ENCODE assay signal across 16 cellular contexts in the genomic region with DNA sequence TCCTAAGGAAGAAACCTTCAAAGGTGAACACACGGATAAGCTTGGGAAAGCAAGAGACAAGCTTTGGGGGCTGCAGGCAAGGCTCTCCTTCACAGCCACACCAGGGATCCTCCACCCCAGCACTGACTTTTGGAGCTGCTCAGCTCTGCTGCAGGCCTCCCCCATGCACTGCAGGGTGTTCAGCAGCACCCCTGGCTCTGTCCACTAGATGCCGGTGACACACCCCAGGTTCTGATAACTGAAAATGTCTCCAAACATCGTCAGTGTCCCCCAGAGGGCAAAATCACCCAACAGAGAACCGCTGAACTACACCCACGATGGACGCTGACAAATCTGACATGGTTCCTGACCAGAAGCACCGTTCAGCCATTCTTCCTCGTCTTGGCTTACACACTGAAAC.
DNase-seq lines count a peak whose midpoint lies in the region; ATAC-seq, FAIRE-seq and TF ChIP-seq lines count a peak whose summit lies in the region.
"Had no signal": no experiment of that assay in that cellular context is flagged by ENCODE, and none has a peak within 500 bp of the region (broad histone marks: within the 10 kb centered on the region; RNA-seq: fewer than 3 reads in every experiment).

No MANE protein-coding gene starts in this region.

- peaks cover 78% of the 10 kb centered on the region for H3K4me1 ChIP-seq in CD4-positive, CD25-positive, alpha-beta regulatory T cell (ENCODE audit: control insufficient read depth, insufficient read depth, low read length, poor library complexity, severe bottlenecking)
- peaks cover 81% of the 10 kb centered on the region for H3K4me1 ChIP-seq in GM12878 (ENCODE audit: control insufficient read depth, insufficient read depth, low read length)

- FAIRE-seq in GM12891 (lab: Jason Lieb, UNC) (peak; percentile 69), GM12878 (lab: Jason Lieb, UNC) (no peak)

- peaks cover 23% of the 10 kb centered on the region for H3K36me3 ChIP-seq in CD4-positive, CD25-positive, alpha-beta regulatory T cell (ENCODE audit: control insufficient read depth, insufficient read depth, low read length)
- H3K36me3 ChIP-seq in GM12878 (ENCODE audit: control insufficient read depth in 2 of 2, insufficient read depth in 2 of 2, low read length in 1 of 2), result peaks cover 4 to 7% of the 10 kb centered on the region in 2 experiments; a peak in 3 of 4 replicates

- in situ Hi-C loops in GM12878 (cut with MboI), result no loop called here

- H3K9me3 ChIP-seq in CD4-positive, CD25-positive, alpha-beta regulatory T cell (ENCODE audit: control insufficient read depth in 2 of 2, low read length in 2 of 2), result no peaks in the 10 kb centered on the region
- no peaks in the 10 kb centered on the region for H3K9me3 ChIP-seq in GM12878 (replicated peaks; ENCODE audit: control insufficient read depth, insufficient read depth, low read length)

- TF ChIP-seq EP300 in GM12878 (IDR thresholded peaks at IDR 0.05; ENCODE audit: borderline replicate concordance in 1 of 2, control insufficient read depth in 1 of 2, low read depth in 2 of 2, low read length in 2 of 2), result no peak

- WGBS in GM12878 (ENCODE audit: insufficient coverage, insufficient replicate concordance, low lambda C conversion rate, missing lambda C conversion rate), result 94% methylated on average over 8 of the region's 8 CpGs

- no peak overlapping the region for H3K9ac ChIP-seq in GM12878 (ENCODE audit: control insufficient read depth, insufficient read depth, low read length)

- BruUV-seq in GM12878 (replicated peaks; lab: Mats Ljungman, UMichigan), result no TSS peak

- peaks cover 6% of the 10 kb centered on the region for H3K36me3 Mint-ChIP-seq in CD4-positive, CD25-positive, alpha-beta regulatory T cell
- H3K36me3 Mint-ChIP-seq in progenitor cell of endocrine pancreas (ENCODE audit: insufficient read depth), result no peaks in the 10 kb centered on the region

- H3K4me3 ChIP-seq in CD4-positive, CD25-positive, alpha-beta regulatory T cell (ENCODE audit: low read depth, low read length), result no peak overlapping the region
- no peak overlapping the region for H3K4me3 ChIP-seq in GM12878

- no peak overlapping the region for H3K4me2 ChIP-seq in GM12878 (ENCODE audit: control insufficient read depth, insufficient read depth)

- intact Hi-C loops in GM12878 (cut with micrococcal nuclease; ENCODE audit: unreplicated experiment), result no loop called here

- no peaks in the 10 kb centered on the region for H3K27me3 Mint-ChIP-seq in CD4-positive, CD25-positive, alpha-beta regulatory T cell
- no peaks in the 10 kb centered on the region for H3K27me3 Mint-ChIP-seq in progenitor cell of endocrine pancreas

- peaks cover 83% of the 10 kb centered on the region for H3K79me2 ChIP-seq in GM12878 (ENCODE audit: control insufficient read depth, insufficient read depth, low read length)

- no peak for ATAC-seq in CD4-positive, CD25-positive, alpha-beta regulatory T cell (ENCODE audit: low read depth in 2 of 2)
- ATAC-seq in GM12878 (peak; percentile 11; the same call in 1 of the 3 replicates), left lobe of liver (no peak)
- ATAC-seq: left cardiac atrium had no signal

- DNase-seq in CD4-positive, CD25-positive, alpha-beta regulatory T cell, result no peak
- no peak for DNase-seq in GM12891 (ENCODE audit: insufficient read length, low spot score)
- no peak for DNase-seq in GM12878 (ENCODE audit: low read depth, low spot score)
- no peak for DNase-seq in progenitor cell of endocrine pancreas (ENCODE audit: low spot score, unreplicated experiment)
- DNase-seq in GM19238 (ENCODE audit: insufficient read length, low spot score), result no peak
- no peak for DNase-seq in iPS-NIHi7 (ENCODE audit: extremely low spot score)
- no peak for DNase-seq in stimulated activated CD8-positive, alpha-beta memory T cell treated with anti-CD3 and anti-CD28 coated beads, Interleukin-4, amount 100 ng/mL, for 48 hours
- no peak for DNase-seq in left lobe of liver (ENCODE audit: low spot score)
- DNase-seq: activated CD4-positive, alpha-beta T cell treated with anti-CD3 and anti-CD28 coated beads, Interleukin-2, amount 50 U/mL, for 4 hours; activated effector memory CD4-positive, alpha-beta T cell treated with Interleukin-2 at 50 U/mL for 16 hours; AML-193; hypothalamus; left cardiac atrium; NCI-H1436; NCI-H226; stimulated activated CD4-positive, alpha-beta T cell treated with anti-CD3 and anti-CD28 coated beads, Interleukin-15, amount 100 ng/mL, for 24 hours had no signal

- no peak overlapping the region for H3K27ac ChIP-seq in CD4-positive, CD25-positive, alpha-beta regulatory T cell (ENCODE audit: insufficient read depth, low read length, poor library complexity, severe bottlenecking)
- H3K27ac ChIP-seq in GM12878 (ENCODE audit: control insufficient read depth, insufficient read depth), result no peak overlapping the region

- peak overlapping the region in 1 of 4 donors; percentile 44 for H3K4me3 Mint-ChIP-seq in CD4-positive, CD25-positive, alpha-beta regulatory T cell
- H3K4me3 Mint-ChIP-seq in progenitor cell of endocrine pancreas (ENCODE audit: low read depth), result no peak overlapping the region

- CTCF ChIA-PET in GM12878 (lab: Yijun Ruan, JAX), result interaction anchor here (1.2 to 4.2 kb wide), 3 partner anchors 9 to 187 kb away, joined by 3 to 31 read pairs (median 4); no protein-coding TSS in a partner anchor

- H3K27ac Mint-ChIP-seq in CD4-positive, CD25-positive, alpha-beta regulatory T cell, result peak overlapping the region in 2 of 3 donors; percentile 51 to 67
- H3K27ac Mint-ChIP-seq in progenitor cell of endocrine pancreas, result peak overlapping the region; percentile 47

- POLR2A ChIA-PET in GM12878 (lab: Charles Lee), result interaction anchor here (0.9 to 1.0 kb wide), 2 partner anchors 10 to 165 kb away, joined by 3 read pairs; no protein-coding TSS in a partner anchor

- peak; percentile 23; the same call in 1 of the 2 replicates for TF ChIP-seq RAD21 in GM12878 (IDR thresholded peaks at IDR 0.05; ENCODE audit: insufficient read depth, low read depth, low read length)

- H3K4me1 Mint-ChIP-seq in CD4-positive, CD25-positive, alpha-beta regulatory T cell, result peaks cover 39 to 94% (median 63%) of the 10 kb centered on the region in 4 donors
- H3K4me1 Mint-ChIP-seq in progenitor cell of endocrine pancreas (ENCODE audit: low read depth), result peaks cover 58% of the 10 kb centered on the region

- no peaks in the 10 kb centered on the region for H3K9me3 Mint-ChIP-seq in CD4-positive, CD25-positive, alpha-beta regulatory T cell
- no peaks in the 10 kb centered on the region for H3K9me3 Mint-ChIP-seq in progenitor cell of endocrine pancreas (ENCODE audit: low read depth)

- TF ChIP-seq CTCF in GM12878 (IDR thresholded peaks at IDR 0.05 in 2 of 3, conservative IDR thresholded peaks at IDR 0.05 in 1 of 3; ENCODE audit: control insufficient read depth in 2 of 3, extremely low read depth in 1 of 3, insufficient read depth in 1 of 3, low read depth in 3 of 3, low read length in 3 of 3), result 0 out of 6 replicates have a peak, but pooled peaks of 1 of the 3 experiments have one; percentile 12
- TF ChIP-seq CTCF in progenitor cell of endocrine pancreas (IDR thresholded peaks at IDR 0.05; ENCODE audit: unreplicated experiment), result no peak

- no peak overlapping the region for H2AFZ ChIP-seq in GM12878 (ENCODE audit: control insufficient read depth, low read depth, low read length)

- no peak for TF ChIP-seq POLR2A in GM12891 (IDR thresholded peaks at IDR 0.05; ENCODE audit: low read depth, low read length)
- peak; percentile 35; the same call in 1 of the 2 replicates for TF ChIP-seq POLR2A in GM12878 (IDR thresholded peaks at IDR 0.05; ENCODE audit: low read depth, low read length)

- no peaks in the 10 kb centered on the region for H3K27me3 ChIP-seq in CD4-positive, CD25-positive, alpha-beta regulatory T cell (ENCODE audit: control insufficient read depth, insufficient read depth, low read length)
- no peaks in the 10 kb centered on the region for H3K27me3 ChIP-seq in GM12878 (replicated peaks in 1 of 2; ENCODE audit: control insufficient read depth in 2 of 2, insufficient read depth in 2 of 2, low read length in 1 of 2)

- SMC1A ChIA-PET in GM12878 (lab: Charles Lee; ENCODE audit: uncharacterized antibody, unreplicated experiment), result interaction anchor here (1.2 to 5.4 kb wide), 5 partner anchors 14 to 167 kb away, joined by 3 to 36 read pairs (median 15); no protein-coding TSS in a partner anchor

- no peaks in the 10 kb centered on the region; the same call in 1 of the 2 replicates for H4K20me1 ChIP-seq in GM12878 (ENCODE audit: control insufficient read depth, insufficient read depth)

- RAD21 ChIA-PET in GM12878 (lab: Charles Lee; ENCODE audit: unreplicated experiment), result interaction anchor here (0.6 to 4.0 kb wide), 3 partner anchors 18 to 169 kb away, joined by 3 to 21 read pairs (median 3); no protein-coding TSS in a partner anchor

TF ChIP-seq in GM12891, 5 proteins besides CTCF, POLR2A, EP300 and RAD21:
- TF ChIP-seq POU2F2 (IDR thresholded peaks at IDR 0.05; ENCODE audit: low read depth, low read length) (no peak), POLR2AphosphoS5 (IDR thresholded peaks at IDR 0.05; ENCODE audit: low read depth, low read length) (no peak), SPI1 (IDR thresholded peaks at IDR 0.05; ENCODE audit: low read depth, low read length) (no peak), TAF1 (IDR thresholded peaks at IDR 0.05; ENCODE audit: low read depth, low read length) (no peak), PAX5 (IDR thresholded peaks at IDR 0.05; ENCODE audit: insufficient read depth, low read length, severe bottlenecking) (no peak)

TF ChIP-seq in GM12878, 131 proteins besides CTCF, POLR2A, EP300 and RAD21 (continues in another document):
- TF ChIP-seq FOXM1 (IDR thresholded peaks at IDR 0.05; ENCODE audit: low read depth, low read length) (no peak), STAT3 (IDR thresholded peaks at IDR 0.05; ENCODE audit: low read depth, low read length) (no peak), GABPA (IDR thresholded peaks at IDR 0.05; ENCODE audit: low read depth) (no peak), CEBPB (IDR thresholded peaks at IDR 0.05; ENCODE audit: borderline replicate concordance in 1 of 2, low read depth in 2 of 2, low read length in 2 of 2) (no peak), SMAD5 (IDR thresholded peaks at IDR 0.05; ENCODE audit: low read depth) (no peak), BMI1 (IDR thresholded peaks at IDR 0.05; ENCODE audit: borderline replicate concordance) (no peak), NR2F1 (conservative IDR thresholded peaks at IDR 0.05) (no peak)
- TF ChIP-seq, protein P1, sequence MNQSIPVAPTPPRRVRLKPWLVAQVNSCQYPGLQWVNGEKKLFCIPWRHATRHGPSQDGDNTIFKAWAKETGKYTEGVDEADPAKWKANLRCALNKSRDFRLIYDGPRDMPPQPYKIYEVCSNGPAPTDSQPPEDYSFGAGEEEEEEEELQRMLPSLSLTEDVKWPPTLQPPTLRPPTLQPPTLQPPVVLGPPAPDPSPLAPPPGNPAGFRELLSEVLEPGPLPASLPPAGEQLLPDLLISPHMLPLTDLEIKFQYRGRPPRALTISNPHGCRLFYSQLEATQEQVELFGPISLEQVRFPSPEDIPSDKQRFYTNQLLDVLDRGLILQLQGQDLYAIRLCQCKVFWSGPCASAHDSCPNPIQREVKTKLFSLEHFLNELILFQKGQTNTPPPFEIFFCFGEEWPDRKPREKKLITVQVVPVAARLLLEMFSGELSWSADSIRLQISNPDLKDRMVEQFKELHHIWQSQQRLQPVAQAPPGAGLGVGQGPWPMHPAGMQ (IDR thresholded peaks at IDR 0.05; ENCODE audit: borderline replicate concordance), result no peak
